8 cellular contexts compared by ENCODE assay signal in the genomic region with DNA sequence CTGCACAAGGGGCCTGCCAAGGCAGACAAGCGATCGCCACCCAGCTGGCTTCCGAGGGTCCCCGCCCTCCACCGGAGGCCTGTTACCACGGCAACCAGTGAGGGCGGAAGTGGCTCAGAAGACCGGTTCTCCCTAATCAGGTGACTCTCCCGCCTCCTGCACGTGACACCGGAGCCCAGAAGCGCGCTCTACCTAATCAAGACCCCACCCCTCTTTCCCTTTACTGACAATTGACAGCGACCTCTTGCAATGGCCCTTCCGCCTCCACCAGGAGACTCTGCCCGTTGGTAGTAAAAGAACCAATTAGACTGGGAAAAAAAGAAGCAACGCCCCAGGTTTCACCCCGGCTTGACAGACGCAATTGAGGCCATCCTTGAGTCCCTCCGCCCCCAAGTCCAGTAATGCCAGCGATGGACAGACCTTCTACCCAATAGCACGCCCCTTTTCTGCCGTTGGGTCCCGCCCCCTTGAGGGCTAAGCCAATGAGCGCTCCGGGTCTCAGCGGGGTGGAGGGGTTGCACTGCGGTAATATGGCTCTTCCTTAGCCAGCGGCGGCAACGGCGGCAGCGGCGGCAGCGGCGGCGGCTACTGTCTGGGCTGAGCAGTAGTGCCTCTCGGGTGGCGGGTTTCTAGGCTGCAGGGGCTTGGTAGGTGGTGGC. TPM values are rescaled to one million over a fixed set of nuclear protein-coding genes. Genes with fewer than 3 reads are reported as not detected.
DNase-seq lines count a peak whose midpoint lies in the region; ATAC-seq, FAIRE-seq and TF ChIP-seq lines count a peak whose summit lies in the region.

A gene (plus strand): TSS at position 525 of the 659 bp plus-strand sequence. CDS start 198 bp downstream, outside the sequence.

- H3K36me3 Mint-ChIP-seq in type B pancreatic cell: no peaks in the 10 kb centered on the region

- intact Hi-C loops in adrenal gland (cut with DNase I) (loop anchor here in 1 of 2 donors (2.0 kb wide), 1 partner anchor 52 kb away; no protein-coding TSS in a partner anchor), heart left ventricle (cut with DNase I) (loop anchor here in 3 of 10 donors (5.0 to 10.0 kb wide), 3 partner anchors 52 to 340 kb away; no protein-coding TSS in a partner anchor)

- H3K4me1 ChIP-seq in adrenal gland (replicated peaks in 1 of 2) (peaks cover 14 to 25% of the 10 kb centered on the region in 2 donors), heart left ventricle (peaks cover 0 to 60% (median 22%) of the 10 kb centered on the region in 12 donors)

- H3K9me3 Mint-ChIP-seq in type B pancreatic cell: no peaks in the 10 kb centered on the region

- H3K36me3 ChIP-seq in adrenal gland (replicated peaks in 1 of 2): no peaks in the 10 kb centered on the region
- H3K36me3 ChIP-seq in heart left ventricle: no peaks in the 10 kb centered on the region

- H3K27ac ChIP-seq in adrenal gland (peak within 1 kb of the TSS; percentile 19 to 96 (median 95)), heart left ventricle (peak within 1 kb of the TSS; percentile 84 to 96 (median 94))

- peak within 1 kb of the TSS; percentile 57 to 96 (median 71) for H3K4me3 ChIP-seq in adrenal gland
- H3K4me3 ChIP-seq in heart left ventricle: peak within 1 kb of the TSS; percentile 72 to 100 (median 94)

- 0 to 1% (median 0%) methylated on average over 17 to 39 of the region's 39 CpGs for WGBS in adrenal gland, 4 donors
- WGBS in heart left ventricle, 4 donors: 0 to 1% (median 1%) methylated on average over 29 to 39 of the region's 39 CpGs

- ATAC-seq in HG02852 (IDR thresholded peaks at IDR 0.05; ENCODE audit: unreplicated experiment): peak; percentile 71
- ATAC-seq in heart left ventricle: peak; percentile 97 to 98 (median 98)

- H3K4me3 Mint-ChIP-seq in type B pancreatic cell: peak within 1 kb of the TSS; percentile 95

- H3K27me3 Mint-ChIP-seq in type B pancreatic cell: no peaks in the 10 kb centered on the region

- DNase-seq in GM12892 (ENCODE audit: insufficient read length): peak; percentile 89
- DNase-seq in NCI-H146 (lab: John Stamatoyannopoulos, UW): peak; percentile 100
- DNase-seq in T-helper 1 cell: peak; percentile 94 to 98 (median 96)
- peak; percentile 99 to 100 (median 100) for DNase-seq in adrenal gland
- peak; percentile 98 to 99 (median 98) for DNase-seq in heart left ventricle
- DNase-seq in pons (ENCODE audit: low spot score): peak; percentile 100
- peak; percentile 98 for DNase-seq in type B pancreatic cell (ENCODE audit: extremely low spot score, unreplicated experiment)

- H3K27me3 ChIP-seq in adrenal gland (no peaks in the 10 kb centered on the region), heart left ventricle (no peaks in the 10 kb centered on the region)

- peak within 1 kb of the TSS; percentile 95 for H3K27ac Mint-ChIP-seq in type B pancreatic cell

- TF ChIP-seq POLR2A in GM12892 (IDR thresholded peaks at IDR 0.05; ENCODE audit: low read depth, low read length) (peak; percentile 77), adrenal gland (IDR thresholded peaks at IDR 0.05) (peak; percentile 90 to 96), heart left ventricle (IDR thresholded peaks at IDR 0.05) (peak; percentile 18 to 95)

- H3K9me3 ChIP-seq in adrenal gland (replicated peaks in 1 of 3): no peaks in the 10 kb centered on the region
- H3K9me3 ChIP-seq in heart left ventricle: no peaks in the 10 kb centered on the region

- H3K4me1 Mint-ChIP-seq in type B pancreatic cell (ENCODE audit: unreplicated experiment): peaks cover 16% of the 10 kb centered on the region

- FAIRE-seq in GM12892 (lab: Jason Lieb, UNC): peak; percentile 98

- TF ChIP-seq CTCF in adrenal gland (IDR thresholded peaks at IDR 0.05): peak in 5 of 6 experiments; percentile 9 to 44 (median 40)
- peak in 3 of 12 donors; percentile 12 to 39 (median 37) for TF ChIP-seq CTCF in heart left ventricle (IDR thresholded peaks at IDR 0.05)
- peak; percentile 20 for TF ChIP-seq CTCF in type B pancreatic cell (conservative IDR thresholded peaks at IDR 0.05)

RNA-seq across cellular contexts. Expression of the gene that starts here (rescaled TPM):
- 34.1 TPM for polyA plus RNA-seq in GM12892 (2012; ENCODE audit: missing spikeins)
- total RNA-seq in adrenal gland (10 to 100 TPM; 16.5 to 38.5 (median 31.1) TPM), heart left ventricle (10 to 100 TPM; 12.7 to 22.6 (median 15.2) TPM), type B pancreatic cell (ENCODE audit: low replicate concordance) (20.7 and 29.5 TPM in 2 replicates)
- polyA plus RNA-seq in adrenal gland (10 to 100 TPM; 10.9 to 27.0 (median 12.9) TPM), heart left ventricle (10 to 100 TPM in 1 of 2 donors, 1 to 10 TPM in 1; 4.5 to 12.4 TPM)

Comparison
In these comparisons a context has a peak if more than half of its experiments do, and no peak if none do; other contexts are left out.
1. Peak in every context shown above with its lines: DNase-seq, ATAC-seq, H3K4me3 ChIP-seq and H3K27ac ChIP-seq.